1 cellular context compared by ENCODE assay signal in the genomic region with DNA sequence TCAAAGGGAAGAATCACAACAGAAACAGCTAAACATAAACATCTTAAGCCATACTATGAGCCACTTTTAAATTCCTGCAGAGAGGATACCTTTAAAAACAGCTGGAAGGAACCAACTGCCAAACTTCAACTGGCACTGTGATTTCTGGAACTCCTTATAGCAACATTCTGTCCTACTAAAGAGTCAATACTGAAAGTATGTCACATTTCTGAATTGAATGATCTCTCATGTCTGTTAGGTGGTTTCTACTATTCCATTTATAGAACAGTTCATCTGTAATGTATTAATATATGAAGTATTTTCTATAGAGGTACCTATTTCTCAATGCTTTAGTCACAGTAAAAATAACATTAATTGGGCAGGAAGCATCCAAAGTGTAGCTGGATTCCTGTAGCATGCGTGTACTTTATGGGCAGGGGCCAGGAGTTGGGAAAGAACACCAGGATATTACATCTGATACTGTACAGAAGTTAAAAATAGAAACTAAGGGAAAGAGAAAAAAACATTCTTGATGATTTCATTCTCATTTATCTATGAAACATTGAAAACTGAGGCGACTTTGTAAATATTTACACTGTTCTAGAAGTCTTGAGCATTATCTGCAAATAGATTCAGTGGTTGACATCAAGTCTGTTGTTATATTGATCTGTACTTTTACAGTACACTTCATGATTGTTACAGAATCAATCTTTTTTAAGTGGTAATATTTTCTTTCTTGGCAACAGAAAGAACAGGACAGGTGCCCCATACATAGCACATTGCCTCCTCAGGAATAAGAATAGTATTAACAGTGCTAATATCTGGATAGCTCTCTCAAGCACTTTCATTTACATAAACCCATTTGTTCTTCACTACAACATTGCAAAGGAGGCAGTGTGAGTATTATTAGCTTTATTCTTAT.
TF ChIP-seq lines count a peak whose summit lies in the region.

No MANE protein-coding gene starts in this region.

TF ChIP-seq in GM12878, 131 proteins besides CTCF, POLR2A, EP300 and RAD21 (continued from another document and continues in another):
- TF ChIP-seq, protein P1, sequence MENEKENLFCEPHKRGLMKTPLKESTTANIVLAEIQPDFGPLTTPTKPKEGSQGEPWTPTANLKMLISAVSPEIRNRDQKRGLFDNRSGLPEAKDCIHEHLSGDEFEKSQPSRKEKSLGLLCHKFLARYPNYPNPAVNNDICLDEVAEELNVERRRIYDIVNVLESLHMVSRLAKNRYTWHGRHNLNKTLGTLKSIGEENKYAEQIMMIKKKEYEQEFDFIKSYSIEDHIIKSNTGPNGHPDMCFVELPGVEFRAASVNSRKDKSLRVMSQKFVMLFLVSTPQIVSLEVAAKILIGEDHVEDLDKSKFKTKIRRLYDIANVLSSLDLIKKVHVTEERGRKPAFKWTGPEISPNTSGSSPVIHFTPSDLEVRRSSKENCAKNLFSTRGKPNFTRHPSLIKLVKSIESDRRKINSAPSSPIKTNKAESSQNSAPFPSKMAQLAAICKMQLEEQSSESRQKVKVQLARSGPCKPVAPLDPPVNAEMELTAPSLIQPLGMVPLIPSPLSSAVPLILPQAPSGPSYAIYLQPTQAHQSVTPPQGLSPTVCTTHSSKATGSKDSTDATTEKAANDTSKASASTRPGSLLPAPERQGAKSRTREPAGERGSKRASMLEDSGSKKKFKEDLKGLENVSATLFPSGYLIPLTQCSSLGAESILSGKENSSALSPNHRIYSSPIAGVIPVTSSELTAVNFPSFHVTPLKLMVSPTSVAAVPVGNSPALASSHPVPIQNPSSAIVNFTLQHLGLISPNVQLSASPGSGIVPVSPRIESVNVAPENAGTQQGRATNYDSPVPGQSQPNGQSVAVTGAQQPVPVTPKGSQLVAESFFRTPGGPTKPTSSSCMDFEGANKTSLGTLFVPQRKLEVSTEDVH (IDR thresholded peaks at IDR 0.05; ENCODE audit: low read depth, partially characterized antibody) = no peak
- TF ChIP-seq KAT2A (conservative IDR thresholded peaks at IDR 0.05; ENCODE audit: control insufficient read depth, low read depth, low read length) = no peak
- no peak for TF ChIP-seq RFX5 (IDR thresholded peaks at IDR 0.05; ENCODE audit: low read depth, low read length)
- TF ChIP-seq, protein P2, sequence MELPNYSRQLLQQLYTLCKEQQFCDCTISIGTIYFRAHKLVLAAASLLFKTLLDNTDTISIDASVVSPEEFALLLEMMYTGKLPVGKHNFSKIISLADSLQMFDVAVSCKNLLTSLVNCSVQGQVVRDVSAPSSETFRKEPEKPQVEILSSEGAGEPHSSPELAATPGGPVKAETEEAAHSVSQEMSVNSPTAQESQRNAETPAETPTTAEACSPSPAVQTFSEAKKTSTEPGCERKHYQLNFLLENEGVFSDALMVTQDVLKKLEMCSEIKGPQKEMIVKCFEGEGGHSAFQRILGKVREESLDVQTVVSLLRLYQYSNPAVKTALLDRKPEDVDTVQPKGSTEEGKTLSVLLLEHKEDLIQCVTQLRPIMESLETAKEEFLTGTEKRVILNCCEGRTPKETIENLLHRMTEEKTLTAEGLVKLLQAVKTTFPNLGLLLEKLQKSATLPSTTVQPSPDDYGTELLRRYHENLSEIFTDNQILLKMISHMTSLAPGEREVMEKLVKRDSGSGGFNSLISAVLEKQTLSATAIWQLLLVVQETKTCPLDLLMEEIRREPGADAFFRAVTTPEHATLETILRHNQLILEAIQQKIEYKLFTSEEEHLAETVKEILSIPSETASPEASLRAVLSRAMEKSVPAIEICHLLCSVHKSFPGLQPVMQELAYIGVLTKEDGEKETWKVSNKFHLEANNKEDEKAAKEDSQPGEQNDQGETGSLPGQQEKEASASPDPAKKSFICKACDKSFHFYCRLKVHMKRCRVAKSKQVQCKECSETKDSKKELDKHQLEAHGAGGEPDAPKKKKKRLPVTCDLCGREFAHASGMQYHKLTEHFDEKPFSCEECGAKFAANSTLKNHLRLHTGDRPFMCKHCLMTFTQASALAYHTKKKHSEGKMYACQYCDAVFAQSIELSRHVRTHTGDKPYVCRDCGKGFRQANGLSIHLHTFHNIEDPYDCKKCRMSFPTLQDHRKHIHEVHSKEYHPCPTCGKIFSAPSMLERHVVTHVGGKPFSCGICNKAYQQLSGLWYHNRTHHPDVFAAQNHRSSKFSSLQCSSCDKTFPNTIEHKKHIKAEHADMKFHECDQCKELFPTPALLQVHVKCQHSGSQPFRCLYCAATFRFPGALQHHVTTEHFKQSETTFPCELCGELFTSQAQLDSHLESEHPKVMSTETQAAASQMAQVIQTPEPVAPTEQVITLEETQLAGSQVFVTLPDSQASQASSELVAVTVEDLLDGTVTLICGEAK (IDR thresholded peaks at IDR 0.05; ENCODE audit: borderline replicate concordance) = no peak
- TF ChIP-seq ZNF207 (IDR thresholded peaks at IDR 0.05; ENCODE audit: borderline replicate concordance) = no peak
- TF ChIP-seq MEF2A (IDR thresholded peaks at IDR 0.05; ENCODE audit: insufficient read depth, low read depth, low read length) = peak; percentile 94
- no peak for TF ChIP-seq PAX8 (IDR thresholded peaks at IDR 0.05)
- TF ChIP-seq, protein P3, sequence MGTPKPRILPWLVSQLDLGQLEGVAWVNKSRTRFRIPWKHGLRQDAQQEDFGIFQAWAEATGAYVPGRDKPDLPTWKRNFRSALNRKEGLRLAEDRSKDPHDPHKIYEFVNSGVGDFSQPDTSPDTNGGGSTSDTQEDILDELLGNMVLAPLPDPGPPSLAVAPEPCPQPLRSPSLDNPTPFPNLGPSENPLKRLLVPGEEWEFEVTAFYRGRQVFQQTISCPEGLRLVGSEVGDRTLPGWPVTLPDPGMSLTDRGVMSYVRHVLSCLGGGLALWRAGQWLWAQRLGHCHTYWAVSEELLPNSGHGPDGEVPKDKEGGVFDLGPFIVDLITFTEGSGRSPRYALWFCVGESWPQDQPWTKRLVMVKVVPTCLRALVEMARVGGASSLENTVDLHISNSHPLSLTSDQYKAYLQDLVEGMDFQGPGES (IDR thresholded peaks at IDR 0.05) = no peak
- no peak for TF ChIP-seq STAT1 (conservative IDR thresholded peaks at IDR 0.05)
- no peak for TF ChIP-seq SMAD5 (IDR thresholded peaks at IDR 0.05; ENCODE audit: low read depth)
- no peak for TF ChIP-seq SMARCA5 (IDR thresholded peaks at IDR 0.05)
- TF ChIP-seq, protein P4, sequence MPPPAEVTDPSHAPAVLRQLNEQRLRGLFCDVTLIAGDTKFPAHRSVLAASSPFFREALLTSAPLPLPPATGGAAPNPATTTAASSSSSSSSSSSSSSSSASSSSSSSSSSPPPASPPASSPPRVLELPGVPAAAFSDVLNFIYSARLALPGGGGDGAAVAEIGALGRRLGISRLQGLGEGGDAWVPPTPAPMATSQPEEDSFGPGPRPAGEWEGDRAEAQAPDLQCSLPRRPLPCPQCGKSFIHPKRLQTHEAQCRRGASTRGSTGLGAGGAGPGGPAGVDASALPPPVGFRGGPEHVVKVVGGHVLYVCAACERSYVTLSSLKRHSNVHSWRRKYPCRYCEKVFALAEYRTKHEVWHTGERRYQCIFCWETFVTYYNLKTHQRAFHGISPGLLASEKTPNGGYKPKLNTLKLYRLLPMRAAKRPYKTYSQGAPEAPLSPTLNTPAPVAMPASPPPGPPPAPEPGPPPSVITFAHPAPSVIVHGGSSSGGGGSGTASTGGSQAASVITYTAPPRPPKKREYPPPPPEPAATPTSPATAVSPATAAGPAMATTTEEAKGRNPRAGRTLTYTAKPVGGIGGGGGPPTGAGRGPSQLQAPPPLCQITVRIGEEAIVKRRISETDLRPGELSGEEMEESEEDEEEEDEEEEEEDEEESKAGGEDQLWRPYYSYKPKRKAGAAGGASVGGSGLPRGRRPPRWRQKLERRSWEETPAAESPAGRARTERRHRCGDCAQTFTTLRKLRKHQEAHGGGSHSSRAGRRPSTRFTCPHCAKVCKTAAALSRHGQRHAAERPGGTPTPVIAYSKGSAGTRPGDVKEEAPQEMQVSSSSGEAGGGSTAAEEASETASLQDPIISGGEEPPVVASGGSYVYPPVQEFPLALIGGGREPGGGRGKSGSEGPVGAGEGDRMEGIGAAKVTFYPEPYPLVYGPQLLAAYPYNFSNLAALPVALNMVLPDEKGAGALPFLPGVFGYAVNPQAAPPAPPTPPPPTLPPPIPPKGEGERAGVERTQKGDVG (CRISPR knock-in tag; IDR thresholded peaks at IDR 0.05) = no peak
- TF ChIP-seq RAD51 (IDR thresholded peaks at IDR 0.05) = no peak
- no peak for TF ChIP-seq BRCA1 (IDR thresholded peaks at IDR 0.05; ENCODE audit: low read depth, low read length)
- TF ChIP-seq CHD1 (IDR thresholded peaks at IDR 0.05; ENCODE audit: low read depth, low read length) = no peak
- TF ChIP-seq SREBF2 (IDR thresholded peaks at IDR 0.05; ENCODE audit: low read length) = no peak
- no peak for TF ChIP-seq ZNF24 (IDR thresholded peaks at IDR 0.05)
- TF ChIP-seq SMAD1 (IDR thresholded peaks at IDR 0.05; ENCODE audit: low read depth, partially characterized antibody) = no peak
- no peak for TF ChIP-seq DPF2 (IDR thresholded peaks at IDR 0.05)
- TF ChIP-seq CBX5 (IDR thresholded peaks at IDR 0.05; ENCODE audit: low read depth) = no peak
- TF ChIP-seq, protein P5, sequence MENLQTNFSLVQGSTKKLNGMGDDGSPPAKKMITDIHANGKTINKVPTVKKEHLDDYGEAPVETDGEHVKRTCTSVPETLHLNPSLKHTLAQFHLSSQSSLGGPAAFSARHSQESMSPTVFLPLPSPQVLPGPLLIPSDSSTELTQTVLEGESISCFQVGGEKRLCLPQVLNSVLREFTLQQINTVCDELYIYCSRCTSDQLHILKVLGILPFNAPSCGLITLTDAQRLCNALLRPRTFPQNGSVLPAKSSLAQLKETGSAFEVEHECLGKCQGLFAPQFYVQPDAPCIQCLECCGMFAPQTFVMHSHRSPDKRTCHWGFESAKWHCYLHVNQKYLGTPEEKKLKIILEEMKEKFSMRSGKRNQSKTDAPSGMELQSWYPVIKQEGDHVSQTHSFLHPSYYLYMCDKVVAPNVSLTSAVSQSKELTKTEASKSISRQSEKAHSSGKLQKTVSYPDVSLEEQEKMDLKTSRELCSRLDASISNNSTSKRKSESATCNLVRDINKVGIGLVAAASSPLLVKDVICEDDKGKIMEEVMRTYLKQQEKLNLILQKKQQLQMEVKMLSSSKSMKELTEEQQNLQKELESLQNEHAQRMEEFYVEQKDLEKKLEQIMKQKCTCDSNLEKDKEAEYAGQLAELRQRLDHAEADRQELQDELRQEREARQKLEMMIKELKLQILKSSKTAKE (IDR thresholded peaks at IDR 0.05; ENCODE audit: low read depth, poor library complexity, severe bottlenecking) = peak; percentile 16
- TF ChIP-seq TCF7 (IDR thresholded peaks at IDR 0.05; ENCODE audit: borderline replicate concordance) = no peak
- TF ChIP-seq IKZF2 (IDR thresholded peaks at IDR 0.05) = peak; percentile 42 to 43; a peak in 2 of 4 replicates
- TF ChIP-seq ZBED1 (IDR thresholded peaks at IDR 0.05; ENCODE audit: borderline replicate concordance) = 0 out of 2 replicates have a peak, but pooled peaks have one; percentile 14
- TF ChIP-seq EED (IDR thresholded peaks at IDR 0.05; ENCODE audit: low read depth) = peak; percentile 40; the same call in 1 of the 2 replicates
- TF ChIP-seq PML (IDR thresholded peaks at IDR 0.05; ENCODE audit: low read length) = no peak
- TF ChIP-seq MYC (IDR thresholded peaks at IDR 0.05; ENCODE audit: insufficient read depth, insufficient read length, insufficient replicate concordance, low read length, severe bottlenecking) = no peak
- TF ChIP-seq SIN3A (IDR thresholded peaks at IDR 0.05; ENCODE audit: low read depth, low read length) = no peak
- TF ChIP-seq, protein P6, sequence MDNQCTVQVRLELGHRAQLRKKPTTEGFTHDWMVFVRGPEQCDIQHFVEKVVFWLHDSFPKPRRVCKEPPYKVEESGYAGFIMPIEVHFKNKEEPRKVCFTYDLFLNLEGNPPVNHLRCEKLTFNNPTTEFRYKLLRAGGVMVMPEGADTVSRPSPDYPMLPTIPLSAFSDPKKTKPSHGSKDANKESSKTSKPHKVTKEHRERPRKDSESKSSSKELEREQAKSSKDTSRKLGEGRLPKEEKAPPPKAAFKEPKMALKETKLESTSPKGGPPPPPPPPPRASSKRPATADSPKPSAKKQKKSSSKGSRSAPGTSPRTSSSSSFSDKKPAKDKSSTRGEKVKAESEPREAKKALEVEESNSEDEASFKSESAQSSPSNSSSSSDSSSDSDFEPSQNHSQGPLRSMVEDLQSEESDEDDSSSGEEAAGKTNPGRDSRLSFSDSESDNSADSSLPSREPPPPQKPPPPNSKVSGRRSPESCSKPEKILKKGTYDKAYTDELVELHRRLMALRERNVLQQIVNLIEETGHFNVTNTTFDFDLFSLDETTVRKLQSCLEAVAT (IDR thresholded peaks at IDR 0.05) = no peak
- TF ChIP-seq TBL1XR1 (IDR thresholded peaks at IDR 0.05; ENCODE audit: low read depth, low read length) = no peak
- no peak for TF ChIP-seq RBBP5 (conservative IDR thresholded peaks at IDR 0.05)
- no peak for TF ChIP-seq CBFB (IDR thresholded peaks at IDR 0.05; ENCODE audit: low read depth)
- TF ChIP-seq, protein P7, sequence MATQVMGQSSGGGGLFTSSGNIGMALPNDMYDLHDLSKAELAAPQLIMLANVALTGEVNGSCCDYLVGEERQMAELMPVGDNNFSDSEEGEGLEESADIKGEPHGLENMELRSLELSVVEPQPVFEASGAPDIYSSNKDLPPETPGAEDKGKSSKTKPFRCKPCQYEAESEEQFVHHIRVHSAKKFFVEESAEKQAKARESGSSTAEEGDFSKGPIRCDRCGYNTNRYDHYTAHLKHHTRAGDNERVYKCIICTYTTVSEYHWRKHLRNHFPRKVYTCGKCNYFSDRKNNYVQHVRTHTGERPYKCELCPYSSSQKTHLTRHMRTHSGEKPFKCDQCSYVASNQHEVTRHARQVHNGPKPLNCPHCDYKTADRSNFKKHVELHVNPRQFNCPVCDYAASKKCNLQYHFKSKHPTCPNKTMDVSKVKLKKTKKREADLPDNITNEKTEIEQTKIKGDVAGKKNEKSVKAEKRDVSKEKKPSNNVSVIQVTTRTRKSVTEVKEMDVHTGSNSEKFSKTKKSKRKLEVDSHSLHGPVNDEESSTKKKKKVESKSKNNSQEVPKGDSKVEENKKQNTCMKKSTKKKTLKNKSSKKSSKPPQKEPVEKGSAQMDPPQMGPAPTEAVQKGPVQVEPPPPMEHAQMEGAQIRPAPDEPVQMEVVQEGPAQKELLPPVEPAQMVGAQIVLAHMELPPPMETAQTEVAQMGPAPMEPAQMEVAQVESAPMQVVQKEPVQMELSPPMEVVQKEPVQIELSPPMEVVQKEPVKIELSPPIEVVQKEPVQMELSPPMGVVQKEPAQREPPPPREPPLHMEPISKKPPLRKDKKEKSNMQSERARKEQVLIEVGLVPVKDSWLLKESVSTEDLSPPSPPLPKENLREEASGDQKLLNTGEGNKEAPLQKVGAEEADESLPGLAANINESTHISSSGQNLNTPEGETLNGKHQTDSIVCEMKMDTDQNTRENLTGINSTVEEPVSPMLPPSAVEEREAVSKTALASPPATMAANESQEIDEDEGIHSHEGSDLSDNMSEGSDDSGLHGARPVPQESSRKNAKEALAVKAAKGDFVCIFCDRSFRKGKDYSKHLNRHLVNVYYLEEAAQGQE (IDR thresholded peaks at IDR 0.05; ENCODE audit: low read depth, low read length) = no peak
- no peak for TF ChIP-seq BCL11A (IDR thresholded peaks at IDR 0.05; ENCODE audit: low read depth, low read length)
- no peak for TF ChIP-seq ZZZ3 (IDR thresholded peaks at IDR 0.05; ENCODE audit: control insufficient read depth, insufficient read length, low read depth)
- no peak for TF ChIP-seq ZNF274 (IDR thresholded peaks at IDR 0.05; ENCODE audit: insufficient read depth, insufficient read length)
- peak; percentile 69 for TF ChIP-seq MEF2B (IDR thresholded peaks at IDR 0.05; ENCODE audit: partially characterized antibody, poor library complexity, severe bottlenecking)
- no peak for TF ChIP-seq CHD2 (IDR thresholded peaks at IDR 0.05; ENCODE audit: borderline replicate concordance, low read depth, low read length)
